In the genomic region with DNA sequence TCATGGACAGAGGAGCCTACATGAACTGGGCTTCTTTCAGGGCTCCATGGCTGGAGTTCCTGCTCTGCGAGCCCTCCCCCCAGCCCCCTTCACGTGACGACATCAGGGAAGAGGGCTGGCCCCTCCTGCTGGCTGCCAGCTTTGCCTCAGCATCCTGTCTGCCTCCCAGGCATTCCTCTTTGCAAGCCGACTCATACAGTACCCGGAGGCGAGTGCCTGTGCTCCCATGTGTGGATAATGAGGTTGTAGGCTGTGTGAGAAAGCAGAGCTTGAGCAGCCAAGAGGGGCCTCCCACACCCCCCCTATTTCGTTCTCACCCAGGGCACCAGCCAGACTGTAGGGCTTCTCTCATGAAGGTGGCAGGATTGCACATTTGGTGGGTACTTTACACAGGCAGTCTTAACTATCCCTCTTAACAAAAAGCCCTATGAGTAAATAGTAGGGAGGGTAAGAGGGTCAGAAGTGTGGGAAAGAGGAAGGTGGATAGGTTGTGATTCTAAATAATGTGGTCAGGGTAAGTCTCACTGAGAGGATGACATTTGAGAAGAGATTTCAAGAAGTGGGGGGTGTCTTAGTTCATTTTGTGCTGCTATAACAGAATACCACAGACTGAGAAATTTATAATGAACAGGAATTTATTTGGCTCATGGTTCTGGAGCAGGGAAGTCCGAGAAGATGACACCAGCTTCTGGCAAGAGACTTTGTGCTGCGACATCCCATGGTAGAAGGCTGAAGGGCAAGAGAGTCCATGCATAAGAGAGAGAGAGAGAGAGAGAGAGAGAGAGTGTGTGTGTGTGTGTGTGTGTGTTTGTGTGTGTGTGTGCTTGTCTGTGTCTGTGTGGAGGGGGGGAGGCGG, we compare ENCODE assay signal across 9 cellular contexts.
DNase-seq lines count a peak whose midpoint lies in the region; ATAC-seq and TF ChIP-seq lines count a peak whose summit lies in the region.
"Had no signal": no experiment of that assay in that cellular context is flagged by ENCODE, and none has a peak within 500 bp of the region (broad histone marks: within the 10 kb centered on the region; RNA-seq: fewer than 3 reads in every experiment).

No MANE protein-coding gene starts in this region.

- no peaks in the 10 kb centered on the region for H3K36me3 ChIP-seq in thyroid gland

- intact Hi-C loops in thyroid gland (cut with DNase I) (no loop called here), CD14-positive monocyte (cut with micrococcal nuclease) (no loop called here)

- peak; percentile 39 for DNase-seq in NCI-H748 (lab: John Stamatoyannopoulos, UW; ENCODE audit: unreplicated experiment)
- DNase-seq in NCI-H748 treated with DMSO at 0.1 percent for 48 hours (lab: John Stamatoyannopoulos, UW), result no peak
- peak; percentile 33 for DNase-seq in SK-N-DZ (ENCODE audit: low spot score)
- peak; percentile 64 for DNase-seq in glutamatergic neuron
- peak; percentile 28 to 55 for DNase-seq in thyroid gland
- no peak for DNase-seq in stimulated activated CD4-positive, alpha-beta T cell treated with anti-CD3 and anti-CD28 coated beads, Interleukin-12 subunit alpha, Interleukin-12 subunit beta, amount 100 ng/mL, for 4 hours
- DNase-seq in CD14-positive monocyte (ENCODE audit: low spot score), result no peak
- DNase-seq: effector memory CD4-positive, alpha-beta T cell had no signal

- no peaks in the 10 kb centered on the region for H3K9me3 Mint-ChIP-seq in glutamatergic neuron (ENCODE audit: unreplicated experiment)
- peaks cover 0 to 2% (median 0%) of the 10 kb centered on the region in 7 donors for H3K9me3 Mint-ChIP-seq in CD14-positive monocyte

- no peak for TF ChIP-seq POLR2A in thyroid gland (IDR thresholded peaks at IDR 0.05)

- TF ChIP-seq CTCF in glutamatergic neuron (IDR thresholded peaks at IDR 0.05; ENCODE audit: partially characterized antibody, unreplicated experiment) (no peak), thyroid gland (IDR thresholded peaks at IDR 0.05) (no peak), CD14-positive monocyte (IDR thresholded peaks at IDR 0.05) (no peak)

- no peaks in the 10 kb centered on the region for H3K4me1 Mint-ChIP-seq in glutamatergic neuron (ENCODE audit: low read depth, unreplicated experiment)
- H3K4me1 Mint-ChIP-seq in CD14-positive monocyte, result no peaks in the 10 kb centered on the region

- H3K9me3 ChIP-seq in thyroid gland, result no peaks in the 10 kb centered on the region

- no peak overlapping the region for H3K27ac ChIP-seq in thyroid gland

- ATAC-seq in GM19467 (IDR thresholded peaks at IDR 0.05; ENCODE audit: unreplicated experiment), result no peak

- WGBS in thyroid gland, 2 donors, result 22% methylated on average over 10 of the region's 10 CpGs

- H3K4me3 ChIP-seq in thyroid gland (replicated peaks in 1 of 3), result no peak overlapping the region

- H3K36me3 Mint-ChIP-seq in glutamatergic neuron (ENCODE audit: unreplicated experiment), result no peaks in the 10 kb centered on the region
- H3K36me3 Mint-ChIP-seq in CD14-positive monocyte, result no peaks in the 10 kb centered on the region

- H3K27ac Mint-ChIP-seq in glutamatergic neuron (ENCODE audit: unreplicated experiment), result no peak overlapping the region
- no peak overlapping the region for H3K27ac Mint-ChIP-seq in CD14-positive monocyte

- no peak overlapping the region for H3K4me3 Mint-ChIP-seq in glutamatergic neuron (ENCODE audit: unreplicated experiment)
- H3K4me3 Mint-ChIP-seq in CD14-positive monocyte, result no peak overlapping the region

- H3K4me1 ChIP-seq in thyroid gland, result peaks cover 0 to 7% of the 10 kb centered on the region in 2 donors

- H3K27me3 ChIP-seq in thyroid gland, result no peaks in the 10 kb centered on the region

- H3K27me3 Mint-ChIP-seq in glutamatergic neuron (ENCODE audit: unreplicated experiment) (no peaks in the 10 kb centered on the region), CD14-positive monocyte (ENCODE audit: low read depth in 3 of 3) (peaks cover 0 to 1% (median 0%) of the 10 kb centered on the region in 3 donors)

Comparison
In these comparisons a context has a peak if more than half of its experiments do, and no peak if none do; other contexts are left out.
1. DNase-seq: peak in NCI-H748 (single experiment), SK-N-DZ (single experiment), glutamatergic neuron (single experiment) and thyroid gland (2 of 2); none in NCI-H748 treated with DMSO at 0.1 percent for 48 hours (single experiment), stimulated activated CD4-positive, alpha-beta T cell treated with anti-CD3 and anti-CD28 coated beads, Interleukin-12 subunit alpha, Interleukin-12 subunit beta, amount 100 ng/mL, for 4 hours (single experiment) and CD14-positive monocyte (single experiment).